ENCODE assay signal across 10 cellular contexts in genomic region chr4:184450045-184450444, GRCh38. TPM values are rescaled to one million over a fixed set of nuclear protein-coding genes. Genes with fewer than 3 reads are reported as not detected.
DNase-seq lines count a peak whose midpoint lies in the region; ATAC-seq and TF ChIP-seq lines count a peak whose summit lies in the region.
"Had no signal": no experiment of that assay in that cellular context is flagged by ENCODE, and none has a peak within 500 bp of the region (broad histone marks: within the 10 kb centered on the region; RNA-seq: fewer than 3 reads in every experiment).

No MANE protein-coding gene starts in this region.

- no peaks in the 10 kb centered on the region for H3K9me3 Mint-ChIP-seq in natural killer cell

- no peaks in the 10 kb centered on the region for H3K9me3 ChIP-seq in BE2C

- H3K4me3 ChIP-seq in AG10803 (ENCODE audit: low read length) (peak overlapping the region; percentile 2; the same call in 1 of the 2 replicates), BE2C (ENCODE audit: low read depth, low read length) (no peak overlapping the region)

- peak overlapping the region; percentile 91 to 95 for H3K27ac Mint-ChIP-seq in natural killer cell

- no peaks in the 10 kb centered on the region for H3K27me3 Mint-ChIP-seq in natural killer cell (ENCODE audit: low read depth in 2 of 2)

- peak; percentile 81 for DNase-seq in AG10803 (ENCODE audit: low read depth)
- DNase-seq in NCI-H1048 (lab: John Stamatoyannopoulos, UW), result peak; percentile 64
- DNase-seq in dermis blood vessel endothelial cell, result peak; percentile 56
- no peak for DNase-seq in natural killer cell
- DNase-seq in SIG-M5 (lab: John Stamatoyannopoulos, UW), result no peak
- DNase-seq in NCI-H2227 treated with DMSO at 0.1 percent for 48 hours (lab: John Stamatoyannopoulos, UW), result no peak
- no peak for DNase-seq in NCI-H510A (lab: John Stamatoyannopoulos, UW)
- no peak for DNase-seq in BE2C
- DNase-seq: activated CD4-positive, alpha-beta T cell treated with anti-CD3 and anti-CD28 coated beads for 1 hour; NCI-H2081 had no signal

- H3K4me3 Mint-ChIP-seq in natural killer cell, result peak overlapping the region; percentile 29

- no peaks in the 10 kb centered on the region for H3K27me3 ChIP-seq in BE2C

- peaks cover 9% of the 10 kb centered on the region for H3K4me1 ChIP-seq in BE2C

- H3K36me3 ChIP-seq in BE2C, result peaks cover 4% of the 10 kb centered on the region; the same call in 1 of the 2 replicates

- TF ChIP-seq CTCF in AG10803 (conservative IDR thresholded peaks at IDR 0.05; ENCODE audit: low read length), result no peak
- TF ChIP-seq CTCF in natural killer cell (IDR thresholded peaks at IDR 0.05), result no peak
- TF ChIP-seq CTCF in BE2C (IDR thresholded peaks at IDR 0.05; ENCODE audit: low read depth, low read length), result no peak

- intact Hi-C loops in natural killer cell (cut with micrococcal nuclease), result no loop called here

- H3K36me3 Mint-ChIP-seq in natural killer cell, result no peaks in the 10 kb centered on the region

- H3K4me1 Mint-ChIP-seq in natural killer cell, result peaks cover 85 to 92% of the 10 kb centered on the region in 2 donors

- no peak for ATAC-seq in natural killer cell

RNA-seq across cellular contexts. Expression of gene IRF2, which starts 24.3 kb away (rescaled TPM):
- total RNA-seq in dermis blood vessel endothelial cell, result 27.4 and 31.8 TPM in 2 replicates
- 10 to 100 TPM; 50.6 to 68.5 (median 59.8) TPM for total RNA-seq in natural killer cell
- polyA plus RNA-seq in BE2C (2012; ENCODE audit: insufficient read depth, insufficient read length, low read depth), result 10.5 TPM

Comparison
In these comparisons a context has a peak if more than half of its experiments do, and no peak if none do; other contexts are left out.
1. DNase-seq: peak in AG10803 (single experiment), NCI-H1048 (single experiment) and dermis blood vessel endothelial cell (single experiment); none in natural killer cell (single experiment), SIG-M5 (single experiment), NCI-H2227 treated with DMSO at 0.1 percent for 48 hours (single experiment), NCI-H510A (single experiment) and BE2C (single experiment).